13 cellular contexts compared by ENCODE assay signal in the genomic region with DNA sequence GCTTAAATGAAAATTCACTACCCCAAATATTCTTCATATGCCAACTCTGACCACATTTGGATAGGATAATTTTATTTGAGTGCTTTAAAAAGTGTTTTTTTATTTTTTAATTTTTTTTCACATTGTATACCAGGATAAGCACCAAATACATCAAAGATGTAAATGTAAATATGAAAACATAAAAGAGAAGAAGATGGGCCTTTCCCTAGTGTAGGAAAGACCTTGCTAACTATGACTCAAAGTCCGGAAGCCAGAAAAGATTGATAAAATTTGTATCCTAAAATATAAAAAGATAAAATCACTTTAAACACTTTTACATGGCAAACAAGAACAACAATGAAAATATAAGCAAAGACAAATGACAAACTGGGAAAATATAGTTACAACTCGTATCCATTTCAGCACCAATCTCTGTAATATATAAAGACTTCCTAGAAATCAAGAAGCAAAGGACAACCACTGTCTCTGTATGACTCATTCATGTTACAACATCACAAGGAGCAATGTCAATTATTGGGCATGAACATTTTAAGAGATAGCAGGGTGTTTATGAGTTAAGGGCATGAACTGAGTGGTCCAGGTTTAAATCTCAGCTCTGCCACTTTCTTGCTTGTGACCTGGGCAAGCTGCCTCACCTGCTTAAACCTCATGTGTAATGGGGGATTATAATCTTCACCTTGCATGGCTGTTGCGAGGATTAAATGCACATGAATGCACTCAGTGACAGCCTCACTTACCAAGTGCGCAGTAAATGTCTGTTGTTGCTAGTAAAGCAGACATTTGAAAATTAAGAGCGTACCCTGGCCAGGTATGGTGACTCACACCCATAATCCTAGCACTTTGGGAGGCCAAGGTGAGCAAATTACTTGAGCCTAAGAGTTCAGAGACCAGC. TPM values are rescaled to one million over a fixed set of nuclear protein-coding genes. Genes with fewer than 3 reads are reported as not detected.
DNase-seq lines count a peak whose midpoint lies in the region; ATAC-seq, FAIRE-seq and TF ChIP-seq lines count a peak whose summit lies in the region.
"Had no signal": no experiment of that assay in that cellular context is flagged by ENCODE, and none has a peak within 500 bp of the region (broad histone marks: within the 10 kb centered on the region; RNA-seq: fewer than 3 reads in every experiment).

No MANE protein-coding gene starts in this region.

- H3K4me3 ChIP-seq in A549: no peak overlapping the region
- H3K4me3 ChIP-seq in GM23248: no peak overlapping the region
- H3K4me3 ChIP-seq in OCI-LY7 (ENCODE audit: low read depth, low read length, poor library complexity, severe bottlenecking): no peak overlapping the region
- H3K4me3 ChIP-seq in bronchial epithelial cell (ENCODE audit: low read depth, low read length): no peak overlapping the region
- H3K4me3 ChIP-seq: upper lobe of right lung had no signal

- BruUV-seq in OCI-LY7 (replicated peaks; lab: Mats Ljungman, UMichigan): no TSS peak

- no peaks in the 10 kb centered on the region for H3K79me2 ChIP-seq in GM23248 (ENCODE audit: insufficient read depth)
- H3K79me2 ChIP-seq in OCI-LY7 (ENCODE audit: insufficient read depth, low read depth, low read length): no peaks in the 10 kb centered on the region

- intact Hi-C loops in OCI-LY7 (cut with micrococcal nuclease; ENCODE audit: unreplicated experiment): no loop called here

- ATAC-seq in A549: no peak
- ATAC-seq in GM19397 (IDR thresholded peaks at IDR 0.05; ENCODE audit: unreplicated experiment): no peak
- ATAC-seq: naive thymus-derived CD8-positive, alpha-beta T cell; upper lobe of right lung had no signal

- no peak overlapping the region for H2AFZ ChIP-seq in GM23248
- H2AFZ ChIP-seq in OCI-LY7 (ENCODE audit: low read length): no peak overlapping the region

- no peaks in the 10 kb centered on the region for H3K36me3 ChIP-seq in GM23248 (ENCODE audit: low read depth)
- no peaks in the 10 kb centered on the region for H3K36me3 ChIP-seq in OCI-LY7 (ENCODE audit: insufficient read depth, low read length)
- H3K36me3 ChIP-seq in bronchial epithelial cell (ENCODE audit: control insufficient read depth, insufficient read depth, low read length): no peaks in the 10 kb centered on the region
- H3K36me3 ChIP-seq: upper lobe of right lung had no signal

- DNase-seq in A549 (ENCODE audit: low read depth in 1 of 2, low spot score in 1 of 2): no peak
- peak; percentile 42 for DNase-seq in GM23248
- DNase-seq in OCI-LY7 (ENCODE audit: low spot score): no peak
- DNase-seq in bronchial epithelial cell (ENCODE audit: low read depth): peak; percentile 68
- no peak for DNase-seq in NCI-H2029 (lab: John Stamatoyannopoulos, UW)
- DNase-seq in stimulated activated CD4-positive, alpha-beta T cell treated with anti-CD3 and anti-CD28 coated beads, Interleukin-2, amount 100 ng/mL, for 24 hours: no peak
- DNase-seq in NCI-H146 treated with DMSO at 0.1 percent for 48 hours (lab: John Stamatoyannopoulos, UW; ENCODE audit: unreplicated experiment): no peak
- DNase-seq: DMS 273 treated with DMSO at 0.1 percent for 48 hours; naive thymus-derived CD8-positive, alpha-beta T cell; NCI-H1694 treated with DMSO at 0.1 percent for 48 hours; SHP77 treated with DMSO at 0.1 percent for 48 hours; upper lobe of right lung had no signal

- H3K27ac ChIP-seq in A549: no peak overlapping the region
- H3K27ac ChIP-seq in GM23248: no peak overlapping the region
- no peak overlapping the region for H3K27ac ChIP-seq in OCI-LY7 (ENCODE audit: low read depth, low read length, poor library complexity, severe bottlenecking)
- H3K27ac ChIP-seq: upper lobe of right lung had no signal

- CTCF ChIA-PET in A549 (lab: Yijun Ruan, JAX) (interaction anchor here (1.0 kb wide), 1 partner anchor 27 kb away, joined by 5 read pairs; no protein-coding TSS in a partner anchor), OCI-LY7 (lab: Charles Lee; ENCODE audit: unreplicated experiment) (interaction anchor here (0.9 to 1.3 kb wide), 2 partner anchors 15 to 37 kb away, joined by 3 read pairs; no protein-coding TSS in a partner anchor)

- no peak for FAIRE-seq in A549 (lab: Jason Lieb, UNC)
- no peak for FAIRE-seq in bronchial epithelial cell (lab: Jason Lieb, UNC)

- H4K20me1 ChIP-seq in GM23248 (ENCODE audit: insufficient read depth): no peaks in the 10 kb centered on the region
- H4K20me1 ChIP-seq in OCI-LY7 (ENCODE audit: insufficient read depth, low read length): no peaks in the 10 kb centered on the region

- no peak overlapping the region for H3K9ac ChIP-seq in GM23248

- H3F3A ChIP-seq in GM23248 (ENCODE audit: insufficient read depth): no peaks in the 10 kb centered on the region

- H3K4me2 ChIP-seq in A549 (no peak overlapping the region), GM23248 (ENCODE audit: unreplicated experiment) (no peak overlapping the region), OCI-LY7 (ENCODE audit: low read length) (peak overlapping the region; percentile 57)

- WGBS in A549 (ENCODE audit: missing lambda C conversion rate): 86% methylated on average over 5 of the region's 5 CpGs
- 89% methylated on average over 5 of the region's 5 CpGs for WGBS in GM23248 (ENCODE audit: low coverage in 1 of 2, low lambda C conversion rate in 2 of 2, missing lambda C conversion rate in 2 of 2), 2 experiments

- TF ChIP-seq RAD21 in A549 (conservative IDR thresholded peaks at IDR 0.05 in 1 of 2, IDR thresholded peaks at IDR 0.05 in 1 of 2): no peak

- TF ChIP-seq CTCF in A549 (IDR thresholded peaks at IDR 0.05) (no peak), OCI-LY7 (conservative IDR thresholded peaks at IDR 0.05; ENCODE audit: low read length) (no peak), bronchial epithelial cell (IDR thresholded peaks at IDR 0.05; ENCODE audit: insufficient read depth, low read length, severe bottlenecking) (no peak)

- H3K4me1 ChIP-seq in A549 (peaks cover 13% of the 10 kb centered on the region; the same call in 1 of the 3 replicates), GM23248 (ENCODE audit: insufficient read depth) (no peaks in the 10 kb centered on the region), OCI-LY7 (ENCODE audit: insufficient read depth, low read length, poor library complexity, severe bottlenecking) (peaks cover 42% of the 10 kb centered on the region)

- 0 out of 2 replicates have a peak, but pooled peaks cover 8% of the 10 kb centered on the region for H3K27me3 ChIP-seq in GM23248 (replicated peaks; ENCODE audit: insufficient read depth)
- H3K27me3 ChIP-seq in bronchial epithelial cell (ENCODE audit: control insufficient read depth, insufficient read depth, low read length): no peaks in the 10 kb centered on the region
- H3K27me3 ChIP-seq: upper lobe of right lung had no signal

- in situ Hi-C loops in GM23248 (cut with MboI): no loop called here

- H3K9me3 ChIP-seq in A549 (no peaks in the 10 kb centered on the region), GM23248 (ENCODE audit: low read depth) (no peaks in the 10 kb centered on the region), OCI-LY7 (ENCODE audit: low read length) (no peaks in the 10 kb centered on the region)
- H3K9me3 ChIP-seq: upper lobe of right lung had no signal

- H3K9me2 ChIP-seq in GM23248 (ENCODE audit: insufficient read depth): no peaks in the 10 kb centered on the region
- H3K9me2 ChIP-seq in OCI-LY7 (ENCODE audit: insufficient read depth, low read length): no peaks in the 10 kb centered on the region

- TF ChIP-seq EP300 in A549 (IDR thresholded peaks at IDR 0.05): no peak

- TF ChIP-seq POLR2A in A549 (IDR thresholded peaks at IDR 0.05; ENCODE audit: low read length): no peak

- POLR2A ChIA-PET in A549 (lab: Yijun Ruan, JAX): no interaction called here
- POLR2A ChIA-PET in OCI-LY7 (lab: Charles Lee): interaction anchor here (0.7 to 1.8 kb wide), 9 partner anchors 9 to 139 kb away, joined by 3 to 21 read pairs (median 6); no protein-coding TSS in a partner anchor

TF ChIP-seq in A549, 52 proteins besides CTCF, POLR2A, EP300 and RAD21:
- peak in 1 of 2 experiments; percentile 52; a peak in 2 of 4 replicates for TF ChIP-seq CEBPB (IDR thresholded peaks at IDR 0.05)
- TF ChIP-seq ZC3H11A (IDR thresholded peaks at IDR 0.05): no peak
- TF ChIP-seq FOSL2 (IDR thresholded peaks at IDR 0.05): peak; percentile 38; the same call in 1 of the 2 replicates
- TF ChIP-seq FOSL2 (CRISPR knock-in tag; IDR thresholded peaks at IDR 0.05): peak; percentile 41; the same call in 1 of the 2 replicates
- TF ChIP-seq ZSCAN20 (CRISPR knock-in tag; IDR thresholded peaks at IDR 0.05): no peak
- TF ChIP-seq HMGXB4 (CRISPR knock-in tag; IDR thresholded peaks at IDR 0.05; ENCODE audit: borderline replicate concordance): no peak

RNA-seq across cellular contexts. Expression of gene ARHGEF3, which starts 25.3 kb away (rescaled TPM):
- polyA plus RNA-seq in A549 (2011; rRNA removed) (10.6 and 12.1 TPM in 2 replicates), A549 (2017; fragmentation: RNase III; extraction: RNeasy Plus Mini Kit Qiagen cat#74134 plus additional on column Dnase treatment) (5.8 to 7.3 TPM (median 7.3 TPM) in 3 replicates), GM23248 (2016; fragmentation: Nextera tagmentation; extraction: Ambion mirVana) (2.6 and 3.0 TPM in 2 replicates)
- polyA plus RNA-seq in A549 (2012; cell fraction: cytosol; rRNA removed): 3.9 and 4.0 TPM in 2 replicates
- polyA plus RNA-seq in A549 (2012; cell fraction: nucleus; rRNA removed): 3.3 and 3.6 TPM in 2 replicates
- 9.3 and 11.6 TPM in 2 replicates for polyA minus RNA-seq in A549 (2011; rRNA and poly(A)+ RNA removed)
- total RNA-seq in GM23248 (2014; rRNA removed; shearing (Covaris generic)): 1.1 and 3.0 TPM in 2 replicates
- total RNA-seq in OCI-LY7 (2014; rRNA removed; shearing (Covaris generic)): 10.8 and 14.1 TPM in 2 replicates
- total RNA-seq in OCI-LY7 (2022) (21.7 and 26.9 TPM in 2 replicates), bronchial epithelial cell (11.9 and 12.1 TPM in 2 replicates)

Comparison
In these comparisons a context has a peak if more than half of its experiments do, and no peak if none do; other contexts are left out.
1. DNase-seq: peak in GM23248 (single experiment) and bronchial epithelial cell (single experiment); none in A549 (0 of 2), OCI-LY7 (single experiment), NCI-H2029 (single experiment), stimulated activated CD4-positive, alpha-beta T cell treated with anti-CD3 and anti-CD28 coated beads, Interleukin-2, amount 100 ng/mL, for 24 hours (0 of 2) and NCI-H146 treated with DMSO at 0.1 percent for 48 hours (single experiment).